Comparison of ENCODE assay signal across 1 cellular context in genomic region chrX:10012776-10013175, GRCh38.
A peak's percentile ranks its signal among the peaks of the same experiment; 100 is the strongest.
TF ChIP-seq lines count a peak whose summit lies in the region.

No MANE protein-coding gene starts in this region.

TF ChIP-seq in GM12878, 131 proteins besides CTCF, POLR2A, EP300 and RAD21 (continued from another document):
- TF ChIP-seq, protein P1, sequence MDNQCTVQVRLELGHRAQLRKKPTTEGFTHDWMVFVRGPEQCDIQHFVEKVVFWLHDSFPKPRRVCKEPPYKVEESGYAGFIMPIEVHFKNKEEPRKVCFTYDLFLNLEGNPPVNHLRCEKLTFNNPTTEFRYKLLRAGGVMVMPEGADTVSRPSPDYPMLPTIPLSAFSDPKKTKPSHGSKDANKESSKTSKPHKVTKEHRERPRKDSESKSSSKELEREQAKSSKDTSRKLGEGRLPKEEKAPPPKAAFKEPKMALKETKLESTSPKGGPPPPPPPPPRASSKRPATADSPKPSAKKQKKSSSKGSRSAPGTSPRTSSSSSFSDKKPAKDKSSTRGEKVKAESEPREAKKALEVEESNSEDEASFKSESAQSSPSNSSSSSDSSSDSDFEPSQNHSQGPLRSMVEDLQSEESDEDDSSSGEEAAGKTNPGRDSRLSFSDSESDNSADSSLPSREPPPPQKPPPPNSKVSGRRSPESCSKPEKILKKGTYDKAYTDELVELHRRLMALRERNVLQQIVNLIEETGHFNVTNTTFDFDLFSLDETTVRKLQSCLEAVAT (IDR thresholded peaks at IDR 0.05): peak; percentile 36; the same call in 1 of the 2 replicates
